Comparison of ENCODE assay signal across 10 cellular contexts in the genomic region with DNA sequence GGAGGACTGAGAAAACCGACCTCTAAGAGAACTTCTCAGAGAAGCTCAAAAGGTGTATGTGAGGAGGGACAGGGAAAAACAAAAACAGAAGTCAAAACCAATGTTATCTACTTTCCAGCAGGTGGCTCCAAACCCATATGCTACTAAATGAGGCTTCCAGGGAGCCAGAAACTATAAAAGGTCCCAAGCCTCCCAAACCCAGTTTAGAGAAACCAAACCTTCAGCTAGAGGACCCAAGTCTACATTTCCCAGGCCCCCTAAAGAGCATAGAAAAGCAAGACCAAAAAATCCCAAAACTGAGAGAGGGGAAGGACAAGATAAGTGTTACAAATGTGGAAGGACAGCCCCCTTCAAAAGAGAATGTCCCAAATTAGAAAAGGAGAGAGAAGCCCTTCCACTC. TPM values are rescaled to one million over a fixed set of nuclear protein-coding genes. Genes with fewer than 3 reads are reported as not detected.
DNase-seq lines count a peak whose midpoint lies in the region; ATAC-seq and TF ChIP-seq lines count a peak whose summit lies in the region.
"Had no signal": no experiment of that assay in that cellular context is flagged by ENCODE, and none has a peak within 500 bp of the region (broad histone marks: within the 10 kb centered on the region; RNA-seq: fewer than 3 reads in every experiment).

No MANE protein-coding gene starts in this region.

- H3K4ac ChIP-seq in mesenchymal stem cell (ENCODE audit: low read depth in 1 of 2, low read length in 2 of 2): no peak overlapping the region

- H2AK5ac ChIP-seq in mesenchymal stem cell (ENCODE audit: low read length, severe bottlenecking): no peak overlapping the region

- H3K4me1 ChIP-seq in GM23248 (ENCODE audit: insufficient read depth): no peaks in the 10 kb centered on the region
- no peaks in the 10 kb centered on the region for H3K4me1 ChIP-seq in OCI-LY3 (ENCODE audit: low read length)
- no peaks in the 10 kb centered on the region for H3K4me1 ChIP-seq in mesenchymal stem cell (ENCODE audit: control insufficient read depth, insufficient read depth, low read depth, low read length)

- intact Hi-C loops in activated T-helper 2 cell treated with anti-CD3 and anti-CD28 coated beads, Interferon-gamma antibody, Interleukin-2, Interleukin-4, amounts not matched to agents 10 μg/mL and 5 μg/mL and 100 μg/mL, durations not matched to agents 14 hours and 24 hours and 36 hours (cut with micrococcal nuclease): loop anchor here (1.0 to 2.0 kb wide), 2 partner anchors 26 to 33 kb away; a partner anchor contains a TSS

- no peak overlapping the region for H3K23ac ChIP-seq in mesenchymal stem cell (ENCODE audit: low read length in 2 of 2)

- no peak overlapping the region for H3K4me3 Mint-ChIP-seq in effector memory CD8-positive, alpha-beta T cell
- H3K4me3 Mint-ChIP-seq in activated T-helper 2 cell treated with anti-CD3 and anti-CD28 coated beads, Interferon-gamma antibody, Interleukin-2, Interleukin-4, amounts not matched to agents 10 μg/mL and 5 μg/mL and 100 μg/mL, durations not matched to agents 14 hours and 24 hours and 36 hours (ENCODE audit: low read depth): no peak overlapping the region
- H3K4me3 Mint-ChIP-seq: T-helper 1 cell treated with Interleukin-12 subunit alpha and Interleukin-12 subunit beta and Interleukin-4 antibody, amounts not matched to agents 30 μg/mL and 1 μg/mL, for 36 hours had no signal

- no peak overlapping the region for H2BK15ac ChIP-seq in mesenchymal stem cell (ENCODE audit: low read depth, poor library complexity, severe bottlenecking)

- DNase-seq in DMS114 treated with DMSO at 0.1 percent for 48 hours (lab: John Stamatoyannopoulos, UW; ENCODE audit: unreplicated experiment) (peak; percentile 72), GM23248 (peak; percentile 65), mesenchymal stem cell (peak; percentile 44)
- DNase-seq in effector memory CD8-positive, alpha-beta T cell: peak in 1 of 3 experiments; percentile 5
- DNase-seq in activated T-helper 2 cell treated with anti-CD3 and anti-CD28 coated beads, Interferon-gamma antibody, Interleukin-2, Interleukin-4, amounts not matched to agents 10 μg/mL and 5 μg/mL and 100 μg/mL, durations not matched to agents 14 hours and 24 hours and 36 hours (ENCODE audit: low spot score): no peak

- H3K9me3 ChIP-seq in GM23248 (ENCODE audit: low read depth) (no peaks in the 10 kb centered on the region), OCI-LY3 (ENCODE audit: insufficient read depth, low read length) (no peaks in the 10 kb centered on the region), mesenchymal stem cell (ENCODE audit: control insufficient read depth, low read length) (no peaks in the 10 kb centered on the region)

- H3K36me3 ChIP-seq in GM23248 (ENCODE audit: low read depth) (no peaks in the 10 kb centered on the region), OCI-LY3 (replicated peaks; ENCODE audit: low read depth, low read length) (no peaks in the 10 kb centered on the region), mesenchymal stem cell (ENCODE audit: control insufficient read depth in 1 of 2, insufficient read depth in 2 of 2, low read depth in 1 of 2, low read length in 2 of 2) (peaks cover 0 to 3% of the 10 kb centered on the region in 2 experiments)

- H3K79me1 ChIP-seq in mesenchymal stem cell (replicated peaks; ENCODE audit: low read length, poor library complexity, severe bottlenecking): peaks cover 2% of the 10 kb centered on the region

- no peaks in the 10 kb centered on the region for H3K9me2 ChIP-seq in GM23248 (ENCODE audit: insufficient read depth)

- H3K27ac Mint-ChIP-seq in effector memory CD8-positive, alpha-beta T cell: peak overlapping the region; percentile 9 to 22
- no peak overlapping the region for H3K27ac Mint-ChIP-seq in activated T-helper 2 cell treated with anti-CD3 and anti-CD28 coated beads, Interferon-gamma antibody, Interleukin-2, Interleukin-4, amounts not matched to agents 10 μg/mL and 5 μg/mL and 100 μg/mL, durations not matched to agents 14 hours and 24 hours and 36 hours
- H3K27ac Mint-ChIP-seq: T-helper 1 cell treated with Interleukin-12 subunit alpha and Interleukin-12 subunit beta and Interleukin-4 antibody, amounts not matched to agents 30 μg/mL and 1 μg/mL, for 36 hours had no signal

- H3K4me3 ChIP-seq in GM23248 (no peak overlapping the region), OCI-LY3 (ENCODE audit: low read length) (no peak overlapping the region), mesenchymal stem cell (ENCODE audit: insufficient read depth in 1 of 2, low read depth in 1 of 2, low read length in 2 of 2) (no peak overlapping the region)

- TF ChIP-seq CTCF in OCI-LY3 (IDR thresholded peaks at IDR 0.05; ENCODE audit: low read depth, low read length): peak; percentile 66

- H4K20me1 ChIP-seq in GM23248 (ENCODE audit: insufficient read depth): no peaks in the 10 kb centered on the region
- H4K20me1 ChIP-seq in OCI-LY3 (ENCODE audit: insufficient read depth, low read length): no peaks in the 10 kb centered on the region

- no peaks in the 10 kb centered on the region for H3K27me3 Mint-ChIP-seq in effector memory CD8-positive, alpha-beta T cell
- H3K27me3 Mint-ChIP-seq in activated T-helper 2 cell treated with anti-CD3 and anti-CD28 coated beads, Interferon-gamma antibody, Interleukin-2, Interleukin-4, amounts not matched to agents 10 μg/mL and 5 μg/mL and 100 μg/mL, durations not matched to agents 14 hours and 24 hours and 36 hours (ENCODE audit: low read depth): no peaks in the 10 kb centered on the region

- no peak overlapping the region for H2BK120ac ChIP-seq in mesenchymal stem cell (ENCODE audit: low read depth, low read length)

- H3K9me3 Mint-ChIP-seq in effector memory CD8-positive, alpha-beta T cell: no peaks in the 10 kb centered on the region
- no peaks in the 10 kb centered on the region for H3K9me3 Mint-ChIP-seq in activated T-helper 2 cell treated with anti-CD3 and anti-CD28 coated beads, Interferon-gamma antibody, Interleukin-2, Interleukin-4, amounts not matched to agents 10 μg/mL and 5 μg/mL and 100 μg/mL, durations not matched to agents 14 hours and 24 hours and 36 hours
- H3K9me3 Mint-ChIP-seq: T-helper 1 cell treated with Interleukin-12 subunit alpha and Interleukin-12 subunit beta and Interleukin-4 antibody, amounts not matched to agents 30 μg/mL and 1 μg/mL, for 36 hours had no signal

- WGBS in GM23248 (ENCODE audit: low coverage in 1 of 2, low lambda C conversion rate in 2 of 2, missing lambda C conversion rate in 2 of 2), 2 experiments: 4 to 6% methylated on average over 1 of the region's 1 CpG
- WGBS in mesenchymal stem cell: 0% methylated on average over 1 of the region's 1 CpG

- H3K27me3 ChIP-seq in GM23248 (replicated peaks; ENCODE audit: insufficient read depth): no peaks in the 10 kb centered on the region
- H3K27me3 ChIP-seq in OCI-LY3 (ENCODE audit: low read depth, low read length): no peaks in the 10 kb centered on the region
- no peaks in the 10 kb centered on the region for H3K27me3 ChIP-seq in mesenchymal stem cell (ENCODE audit: control insufficient read depth in 1 of 2, insufficient read depth in 1 of 2, low read length in 2 of 2)

- H3K9ac ChIP-seq in GM23248 (no peak overlapping the region), OCI-LY3 (ENCODE audit: low read length) (no peak overlapping the region), mesenchymal stem cell (ENCODE audit: low read length) (no peak overlapping the region)

- no peak for ATAC-seq in effector memory CD8-positive, alpha-beta T cell (replicated peaks)
- ATAC-seq in GM21825 (IDR thresholded peaks at IDR 0.05; ENCODE audit: unreplicated experiment) (no peak), HG03520 (IDR thresholded peaks at IDR 0.05; ENCODE audit: unreplicated experiment) (no peak)

- H2BK5ac ChIP-seq in mesenchymal stem cell (ENCODE audit: low read depth, low read length, poor library complexity, severe bottlenecking): no peak overlapping the region

- in situ Hi-C loops in GM23248 (cut with MboI): no loop called here

- H3K18ac ChIP-seq in mesenchymal stem cell (ENCODE audit: low read depth in 1 of 2, low read length in 2 of 2): no peak overlapping the region

- H3F3A ChIP-seq in GM23248 (ENCODE audit: insufficient read depth): no peaks in the 10 kb centered on the region

- no peaks in the 10 kb centered on the region for H3K36me3 Mint-ChIP-seq in effector memory CD8-positive, alpha-beta T cell (ENCODE audit: insufficient read depth)
- no peaks in the 10 kb centered on the region for H3K36me3 Mint-ChIP-seq in activated T-helper 2 cell treated with anti-CD3 and anti-CD28 coated beads, Interferon-gamma antibody, Interleukin-2, Interleukin-4, amounts not matched to agents 10 μg/mL and 5 μg/mL and 100 μg/mL, durations not matched to agents 14 hours and 24 hours and 36 hours (ENCODE audit: low read depth)

- H2AFZ ChIP-seq in GM23248 (no peak overlapping the region), OCI-LY3 (ENCODE audit: low read depth, low read length) (no peak overlapping the region), mesenchymal stem cell (ENCODE audit: low read depth, low read length) (no peak overlapping the region)

- H3K14ac ChIP-seq in mesenchymal stem cell (ENCODE audit: low read length in 2 of 2): no peak overlapping the region

- H3K4me1 Mint-ChIP-seq in effector memory CD8-positive, alpha-beta T cell (ENCODE audit: low read depth in 2 of 2): peaks cover 0 to 3% of the 10 kb centered on the region in 2 donors
- H3K4me1 Mint-ChIP-seq in activated T-helper 2 cell treated with anti-CD3 and anti-CD28 coated beads, Interferon-gamma antibody, Interleukin-2, Interleukin-4, amounts not matched to agents 10 μg/mL and 5 μg/mL and 100 μg/mL, durations not matched to agents 14 hours and 24 hours and 36 hours (ENCODE audit: low read depth): no peaks in the 10 kb centered on the region

- H2BK12ac ChIP-seq in mesenchymal stem cell (ENCODE audit: low read length in 2 of 2): no peak overlapping the region

- H4K91ac ChIP-seq in mesenchymal stem cell (ENCODE audit: low read length): no peak overlapping the region

- no peak overlapping the region for H4K8ac ChIP-seq in mesenchymal stem cell (ENCODE audit: low read length)

- no peak overlapping the region for H3K4me2 ChIP-seq in GM23248 (ENCODE audit: unreplicated experiment)
- no peak overlapping the region for H3K4me2 ChIP-seq in OCI-LY3 (ENCODE audit: low read length)
- no peak overlapping the region for H3K4me2 ChIP-seq in mesenchymal stem cell (ENCODE audit: low read length, poor library complexity, severe bottlenecking)

- no peak overlapping the region for H3K27ac ChIP-seq in GM23248
- no peak overlapping the region for H3K27ac ChIP-seq in OCI-LY3 (ENCODE audit: low read length)
- no peak overlapping the region for H3K27ac ChIP-seq in mesenchymal stem cell (ENCODE audit: low read length, poor library complexity, severe bottlenecking)

- H3K79me2 ChIP-seq in GM23248 (ENCODE audit: insufficient read depth): no peaks in the 10 kb centered on the region
- no peaks in the 10 kb centered on the region for H3K79me2 ChIP-seq in OCI-LY3 (ENCODE audit: low read length)

RNA-seq across cellular contexts. Expression of a gene that starts 3.7 kb away (rescaled TPM):
- total RNA-seq in GM23248 (2014; rRNA removed; shearing (Covaris generic)): not detected in 2 replicates
- not detected in 2 replicates for polyA plus RNA-seq in GM23248 (2016; fragmentation: Nextera tagmentation; extraction: Ambion mirVana)
- not detected for polyA plus RNA-seq in mesenchymal stem cell (2013, experiment 1 of 2)
- polyA plus RNA-seq in mesenchymal stem cell (2013, experiment 2 of 2): not detected
- not detected in 2 replicates for total RNA-seq in activated T-helper 2 cell treated with anti-CD3 and anti-CD28 coated beads, Interferon-gamma antibody, Interleukin-2, Interleukin-4, amounts not matched to agents 10 μg/mL and 5 μg/mL and 100 μg/mL, durations not matched to agents 14 hours and 24 hours and 36 hours
- total RNA-seq: skeletal muscle tissue had no signal

RNA-seq across cellular contexts. Expression of a gene that starts 12.4 kb away (rescaled TPM):
- not detected in 2 replicates for total RNA-seq in GM23248 (2014; rRNA removed; shearing (Covaris generic))
- polyA plus RNA-seq in GM23248 (2016; fragmentation: Nextera tagmentation; extraction: Ambion mirVana): not detected in 2 replicates
- not detected for polyA plus RNA-seq in mesenchymal stem cell (2013, experiment 1 of 2)
- polyA plus RNA-seq in mesenchymal stem cell (2013, experiment 2 of 2): not detected
- total RNA-seq in activated T-helper 2 cell treated with anti-CD3 and anti-CD28 coated beads, Interferon-gamma antibody, Interleukin-2, Interleukin-4, amounts not matched to agents 10 μg/mL and 5 μg/mL and 100 μg/mL, durations not matched to agents 14 hours and 24 hours and 36 hours: not detected in 2 replicates

RNA-seq across cellular contexts. Expression of a gene that starts 26.7 kb away (rescaled TPM):
- 6.6 and 10.1 TPM in 2 replicates for total RNA-seq in GM23248 (2014; rRNA removed; shearing (Covaris generic))
- 9.1 and 10.0 TPM in 2 replicates for polyA plus RNA-seq in GM23248 (2016; fragmentation: Nextera tagmentation; extraction: Ambion mirVana)
- 4.8 TPM for polyA plus RNA-seq in mesenchymal stem cell (2013, experiment 1 of 2)
- 5.3 TPM for polyA plus RNA-seq in mesenchymal stem cell (2013, experiment 2 of 2)
- total RNA-seq in activated T-helper 2 cell treated with anti-CD3 and anti-CD28 coated beads, Interferon-gamma antibody, Interleukin-2, Interleukin-4, amounts not matched to agents 10 μg/mL and 5 μg/mL and 100 μg/mL, durations not matched to agents 14 hours and 24 hours and 36 hours: 16.5 and 17.1 TPM in 2 replicates

RNA-seq across cellular contexts. Expression of a gene that starts 26.9 kb away (rescaled TPM):
- total RNA-seq in GM23248 (2014; rRNA removed; shearing (Covaris generic)): 30.1 and 31.5 TPM in 2 replicates
- polyA plus RNA-seq in GM23248 (2016; fragmentation: Nextera tagmentation; extraction: Ambion mirVana): 23.1 and 23.7 TPM in 2 replicates
- 23.9 TPM for polyA plus RNA-seq in mesenchymal stem cell (2013, experiment 1 of 2)
- 22.7 TPM for polyA plus RNA-seq in mesenchymal stem cell (2013, experiment 2 of 2)
- total RNA-seq in activated T-helper 2 cell treated with anti-CD3 and anti-CD28 coated beads, Interferon-gamma antibody, Interleukin-2, Interleukin-4, amounts not matched to agents 10 μg/mL and 5 μg/mL and 100 μg/mL, durations not matched to agents 14 hours and 24 hours and 36 hours: 86.3 and 95.8 TPM in 2 replicates

RNA-seq across cellular contexts. Expression of a gene that starts 58.2 kb away (rescaled TPM):
- total RNA-seq in GM23248 (2014; rRNA removed; shearing (Covaris generic)): 2.2 and 8.5 TPM in 2 replicates
- polyA plus RNA-seq in GM23248 (2016; fragmentation: Nextera tagmentation; extraction: Ambion mirVana): 3.8 and 5.4 TPM in 2 replicates
- polyA plus RNA-seq in mesenchymal stem cell (2013, experiment 1 of 2): 3.6 TPM
- 2.8 TPM for polyA plus RNA-seq in mesenchymal stem cell (2013, experiment 2 of 2)
- 26.7 and 27.1 TPM in 2 replicates for total RNA-seq in activated T-helper 2 cell treated with anti-CD3 and anti-CD28 coated beads, Interferon-gamma antibody, Interleukin-2, Interleukin-4, amounts not matched to agents 10 μg/mL and 5 μg/mL and 100 μg/mL, durations not matched to agents 14 hours and 24 hours and 36 hours
